14 cellular contexts compared by ENCODE assay signal in genomic region chr4:48112017-48112667, GRCh38. TPM values are rescaled to one million over a fixed set of nuclear protein-coding genes. Genes with fewer than 3 reads are reported as not detected.
A peak's percentile ranks its signal among the peaks of the same experiment; 100 is the strongest.
DNase-seq lines count a peak whose midpoint lies in the region; ATAC-seq, FAIRE-seq and TF ChIP-seq lines count a peak whose summit lies in the region.
"Had no signal": no experiment of that assay in that cellular context is flagged by ENCODE, and none has a peak within 500 bp of the region (broad histone marks: within the 10 kb centered on the region; RNA-seq: fewer than 3 reads in every experiment).

No MANE protein-coding gene starts in this region.

- H3K36me3 ChIP-seq in Peyer's patch (no peaks in the 10 kb centered on the region), pancreas (no peaks in the 10 kb centered on the region)
- H3K36me3 ChIP-seq: colonic mucosa, lower lobe of right lung, tibial artery had no signal

- no peak for FAIRE-seq in pancreas (lab: Jason Lieb, UNC)
- FAIRE-seq: RCC 7860 had no signal

- peak; percentile 52 to 58 for ATAC-seq in activated T-cell treated with anti-CD3 and anti-CD28 coated beads, Interleukin-2, amount 50 U/mL, for 4 hours
- ATAC-seq in WTC11 (no peak; the same call in 1 of the 2 replicates), HG02588 (IDR thresholded peaks at IDR 0.05; ENCODE audit: unreplicated experiment) (no peak), pancreas (no peak)
- ATAC-seq: lower lobe of right lung had no signal

- H3K27me3 Mint-ChIP-seq in activated T-cell treated with anti-CD3 and anti-CD28 coated beads, Interleukin-2, amount 50 U/mL, for 4 hours (ENCODE audit: low read depth) = no peaks in the 10 kb centered on the region
- peaks cover 3% of the 10 kb centered on the region; the same call in 1 of the 2 replicates for H3K27me3 Mint-ChIP-seq in WTC11 (ENCODE audit: low read depth)
- no peaks in the 10 kb centered on the region for H3K27me3 Mint-ChIP-seq in stimulated activated naive CD8-positive, alpha-beta T cell treated with anti-CD3 and anti-CD28 coated beads, Interleukin-15, Interleukin-2, amounts not matched to agents 100 ng/mL and 50 ng/mL, for 24 hours

- H3K4me1 ChIP-seq in Peyer's patch (no peaks in the 10 kb centered on the region), pancreas (no peaks in the 10 kb centered on the region)
- H3K4me1 ChIP-seq: colonic mucosa, lower lobe of right lung, tibial artery had no signal

- 83 to 88% methylated on average over 8 of the region's 8 CpGs for WGBS in pancreas, 2 donors

- H3K4me3 Mint-ChIP-seq in activated T-cell treated with anti-CD3 and anti-CD28 coated beads, Interleukin-2, amount 50 U/mL, for 4 hours = peak overlapping the region; percentile 44
- no peak overlapping the region for H3K4me3 Mint-ChIP-seq in WTC11
- peak overlapping the region; percentile 46 for H3K4me3 Mint-ChIP-seq in stimulated activated naive CD8-positive, alpha-beta T cell treated with anti-CD3 and anti-CD28 coated beads, Interleukin-15, Interleukin-2, amounts not matched to agents 100 ng/mL and 50 ng/mL, for 24 hours

- DNase-seq in activated T-cell treated with anti-CD3 and anti-CD28 coated beads, Interleukin-2, amount 50 U/mL, for 4 hours = no peak
- DNase-seq in activated T-cell treated with anti-CD3 and anti-CD28 coated beads, Interleukin-2, amount 50 U/mL, for 1 hour = no peak
- DNase-seq in WTC11 (ENCODE audit: low spot score) (no peak), glomerular visceral epithelial cell (ENCODE audit: extremely low spot score) (peak; percentile 15), Peyer's patch (no peak), pancreas (no peak)
- DNase-seq: activated effector memory CD4-positive, alpha-beta T cell treated with anti-CD3 and anti-CD28 coated beads, Interleukin-2, amount 50 U/mL, for 16 hours; colonic mucosa; lower lobe of right lung; NCI-H2227 treated with DMSO at 0.1 percent for 48 hours; tibial artery had no signal

- H3K9me3 Mint-ChIP-seq in activated T-cell treated with anti-CD3 and anti-CD28 coated beads, Interleukin-2, amount 50 U/mL, for 4 hours = no peaks in the 10 kb centered on the region
- H3K9me3 Mint-ChIP-seq in WTC11 = no peaks in the 10 kb centered on the region
- H3K9me3 Mint-ChIP-seq in stimulated activated naive CD8-positive, alpha-beta T cell treated with anti-CD3 and anti-CD28 coated beads, Interleukin-15, Interleukin-2, amounts not matched to agents 100 ng/mL and 50 ng/mL, for 24 hours = no peaks in the 10 kb centered on the region

- no peak overlapping the region for H3K4me3 ChIP-seq in Peyer's patch
- no peak overlapping the region for H3K4me3 ChIP-seq in pancreas
- H3K4me3 ChIP-seq: colonic mucosa, lower lobe of right lung, tibial artery had no signal

- POLR2A ChIA-PET in WTC11 (lab: Charles Lee) = no interaction called here

- no peaks in the 10 kb centered on the region for H3K27me3 ChIP-seq in Peyer's patch
- H3K27me3 ChIP-seq in pancreas = no peaks in the 10 kb centered on the region
- H3K27me3 ChIP-seq: colonic mucosa, tibial artery had no signal

- H3K36me3 Mint-ChIP-seq in activated T-cell treated with anti-CD3 and anti-CD28 coated beads, Interleukin-2, amount 50 U/mL, for 4 hours (ENCODE audit: insufficient read depth) = peaks cover 14% of the 10 kb centered on the region
- no peaks in the 10 kb centered on the region for H3K36me3 Mint-ChIP-seq in WTC11
- no peaks in the 10 kb centered on the region for H3K36me3 Mint-ChIP-seq in stimulated activated naive CD8-positive, alpha-beta T cell treated with anti-CD3 and anti-CD28 coated beads, Interleukin-15, Interleukin-2, amounts not matched to agents 100 ng/mL and 50 ng/mL, for 24 hours (ENCODE audit: low read depth)

- H3K27ac ChIP-seq in Peyer's patch = no peak overlapping the region
- no peak overlapping the region for H3K27ac ChIP-seq in pancreas
- H3K27ac ChIP-seq: colonic mucosa, lower lobe of right lung, tibial artery had no signal

- intact Hi-C loops in pancreas (cut with DNase I) = no loop called here

- H3K9me3 ChIP-seq in Peyer's patch (no peaks in the 10 kb centered on the region), pancreas (no peaks in the 10 kb centered on the region)
- H3K9me3 ChIP-seq: colonic mucosa, lower lobe of right lung, tibial artery had no signal

- CTCF ChIA-PET in WTC11 (lab: Charles Lee) = no interaction called here

- peaks cover 56% of the 10 kb centered on the region for H3K4me1 Mint-ChIP-seq in activated T-cell treated with anti-CD3 and anti-CD28 coated beads, Interleukin-2, amount 50 U/mL, for 4 hours (ENCODE audit: low read depth)
- peaks cover 54% of the 10 kb centered on the region for H3K4me1 Mint-ChIP-seq in WTC11
- H3K4me1 Mint-ChIP-seq in stimulated activated naive CD8-positive, alpha-beta T cell treated with anti-CD3 and anti-CD28 coated beads, Interleukin-15, Interleukin-2, amounts not matched to agents 100 ng/mL and 50 ng/mL, for 24 hours (ENCODE audit: low read depth) = peaks cover 55% of the 10 kb centered on the region

- no peak for TF ChIP-seq POLR2A in Peyer's patch (IDR thresholded peaks at IDR 0.05)

- H3K27ac Mint-ChIP-seq in WTC11 = peak overlapping the region; percentile 59; the same call in 1 of the 2 replicates
- H3K27ac Mint-ChIP-seq in stimulated activated naive CD8-positive, alpha-beta T cell treated with anti-CD3 and anti-CD28 coated beads, Interleukin-15, Interleukin-2, amounts not matched to agents 100 ng/mL and 50 ng/mL, for 24 hours = peak overlapping the region; percentile 9

- TF ChIP-seq CTCF in WTC11 (IDR thresholded peaks at IDR 0.05) (no peak), Peyer's patch (IDR thresholded peaks at IDR 0.05) (no peak), pancreas (IDR thresholded peaks at IDR 0.05) (no peak)

TF ChIP-seq in WTC11, 78 proteins besides CTCF, POLR2A, EP300 and RAD21 (continues in another document):
- TF ChIP-seq GTF2I (CRISPR knock-in tag; conservative IDR thresholded peaks at IDR 0.05) (no peak), FOXK1 (CRISPR knock-in tag; IDR thresholded peaks at IDR 0.05) (no peak), ZNF281 (CRISPR knock-in tag; IDR thresholded peaks at IDR 0.05) (no peak), AFF4 (CRISPR knock-in tag; IDR thresholded peaks at IDR 0.05; ENCODE audit: borderline replicate concordance) (no peak)

RNA-seq across cellular contexts. Expression of gene TXK, which starts 21.9 kb away (rescaled TPM):
- total RNA-seq in activated T-cell treated with anti-CD3 and anti-CD28 coated beads, Interleukin-2, amount 50 U/mL, for 4 hours = 1 to 10 TPM; 2.4 to 5.9 (median 4.8) TPM
- total RNA-seq in WTC11 (2021) = 0.39 to 0.70 TPM (median 0.41 TPM) in 3 replicates
- total RNA-seq in Peyer's patch = 10 to 100 TPM in 2 of 4 donors, 1 to 10 TPM in 2; 3.9 to 33.0 (median 9.5) TPM
- total RNA-seq in pancreas = 1 to 10 TPM in 1 of 6 donors, under 1 TPM in 5; 0.51 to 1.6 (median 0.81) TPM
- under 1 TPM; 0.46 to 0.70 TPM for polyA plus RNA-seq in pancreas

Comparison
In these comparisons a context has a peak if more than half of its experiments do, and no peak if none do; other contexts are left out.
1. ATAC-seq: peak in activated T-cell treated with anti-CD3 and anti-CD28 coated beads, Interleukin-2, amount 50 U/mL, for 4 hours (2 of 2); none in WTC11 (single experiment), HG02588 (single experiment) and pancreas (0 of 4).